In the genomic region with DNA sequence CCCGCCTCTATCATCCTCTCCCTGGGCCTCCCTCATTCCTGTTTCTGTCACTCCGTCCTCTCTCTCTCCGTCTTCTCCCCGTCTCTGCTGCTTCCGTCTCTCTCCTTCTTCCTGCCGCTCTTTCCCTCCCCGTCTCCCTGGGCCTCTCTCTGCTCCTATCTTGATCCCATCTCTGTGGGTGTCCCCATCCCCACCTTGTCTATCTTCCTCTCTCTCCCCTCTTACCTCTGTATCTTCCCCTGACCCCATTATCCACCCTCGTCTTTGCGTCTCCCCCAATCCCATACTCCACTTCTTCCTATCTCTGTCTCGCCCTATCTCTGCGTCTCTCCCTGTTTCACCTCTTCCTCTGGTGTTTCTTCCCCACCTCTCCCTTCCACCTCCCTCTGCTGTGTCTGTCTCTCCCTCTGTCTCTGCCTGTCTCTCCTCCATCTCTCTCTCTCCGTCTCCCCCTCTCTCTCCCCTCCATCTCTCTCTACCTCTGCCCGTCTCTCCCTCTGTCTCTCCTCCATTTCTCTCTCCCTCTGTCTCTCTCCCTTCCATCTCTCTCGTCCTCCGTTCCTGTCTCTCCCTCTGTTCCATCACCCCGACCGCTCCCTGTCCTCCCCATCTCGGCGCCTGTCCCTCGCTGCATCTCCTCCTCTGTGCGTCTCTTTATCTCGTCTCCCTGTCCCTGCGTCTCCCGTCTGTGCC, we compare ENCODE assay signal across 8 cellular contexts. TPM values are rescaled to one million over a fixed set of nuclear protein-coding genes. Genes with fewer than 3 reads are reported as not detected.
DNase-seq lines count a peak whose midpoint lies in the region; ATAC-seq, FAIRE-seq and TF ChIP-seq lines count a peak whose summit lies in the region.

No MANE protein-coding gene starts in this region.

- ATAC-seq in GM18861 (IDR thresholded peaks at IDR 0.05; ENCODE audit: unreplicated experiment) (no peak), GM21786 (IDR thresholded peaks at IDR 0.05; ENCODE audit: unreplicated experiment) (no peak), pancreas (no peak)

- H3K27me3 ChIP-seq in CD8-positive, alpha-beta memory T cell (ENCODE audit: insufficient read depth, low read length, poor library complexity, severe bottlenecking), result peaks cover 27% of the 10 kb centered on the region
- peaks cover 30% of the 10 kb centered on the region for H3K27me3 ChIP-seq in KMS-11 (ENCODE audit: insufficient read depth, low read depth)
- peaks cover 42% of the 10 kb centered on the region for H3K27me3 ChIP-seq in colonic mucosa
- peaks cover 61% of the 10 kb centered on the region for H3K27me3 ChIP-seq in neural progenitor cell
- H3K27me3 ChIP-seq in pancreas, result peaks cover 0 to 8% (median 2%) of the 10 kb centered on the region in 4 donors

- H3K27ac ChIP-seq in CD8-positive, alpha-beta memory T cell (ENCODE audit: low read depth, low read length), result peak overlapping the region; percentile 57
- H3K27ac ChIP-seq in KMS-11 (peak overlapping the region; percentile 43; the same call in 1 of the 2 replicates), colonic mucosa (no peak overlapping the region), neural progenitor cell (no peak overlapping the region), pancreas (no peak overlapping the region)

- no peak for TF ChIP-seq CTCF in KMS-11 (conservative IDR thresholded peaks at IDR 0.05; ENCODE audit: low read depth, low read length)
- no peak for TF ChIP-seq CTCF in colonic mucosa (IDR thresholded peaks at IDR 0.05)
- TF ChIP-seq CTCF in neural progenitor cell (IDR thresholded peaks at IDR 0.05), result no peak
- no peak for TF ChIP-seq CTCF in pancreas (IDR thresholded peaks at IDR 0.05)

- FAIRE-seq in pancreas (lab: Jason Lieb, UNC), result no peak

- H3F3A ChIP-seq in neural progenitor cell (ENCODE audit: low read depth), result peaks cover 30% of the 10 kb centered on the region

- H3K9me3 ChIP-seq in CD8-positive, alpha-beta memory T cell (ENCODE audit: low read length), result no peaks in the 10 kb centered on the region
- H3K9me3 ChIP-seq in colonic mucosa, result no peaks in the 10 kb centered on the region
- H3K9me3 ChIP-seq in neural progenitor cell (ENCODE audit: low read depth), result no peaks in the 10 kb centered on the region
- no peaks in the 10 kb centered on the region for H3K9me3 ChIP-seq in pancreas

- POLR2A ChIA-PET in CD8-positive, alpha-beta memory T cell (lab: Charles Lee), result interaction anchor here (0.6 kb wide), 1 partner anchor 596 kb away, joined by 3 read pairs; a partner anchor contains a TSS

- 24 to 34% methylated on average over 24 of the region's 24 CpGs for WGBS in pancreas, 2 donors

- H3K9me3 Mint-ChIP-seq in CD8-positive, alpha-beta memory T cell, result peaks cover 0 to 2% (median 0%) of the 10 kb centered on the region in 5 donors
- peaks cover 2% of the 10 kb centered on the region for H3K9me3 Mint-ChIP-seq in neural progenitor cell

- no peaks in the 10 kb centered on the region for H3K36me3 Mint-ChIP-seq in CD8-positive, alpha-beta memory T cell
- peaks cover 2% of the 10 kb centered on the region for H3K36me3 Mint-ChIP-seq in neural progenitor cell

- H3K9ac ChIP-seq in KMS-11 (peak overlapping the region; percentile 64), colonic mucosa (ENCODE audit: low read depth in 2 of 2, low read length in 2 of 2) (peak overlapping the region; percentile 40 to 61), neural progenitor cell (no peak overlapping the region)

- no peaks in the 10 kb centered on the region for H3K36me3 ChIP-seq in CD8-positive, alpha-beta memory T cell (ENCODE audit: insufficient read depth, low read length)
- H3K36me3 ChIP-seq in KMS-11 (ENCODE audit: insufficient read depth), result no peaks in the 10 kb centered on the region
- no peaks in the 10 kb centered on the region for H3K36me3 ChIP-seq in colonic mucosa
- H3K36me3 ChIP-seq in neural progenitor cell, result no peaks in the 10 kb centered on the region
- no peaks in the 10 kb centered on the region for H3K36me3 ChIP-seq in pancreas

- H4K20me1 ChIP-seq in KMS-11 (ENCODE audit: insufficient read depth) (no peaks in the 10 kb centered on the region), neural progenitor cell (ENCODE audit: low read depth) (no peaks in the 10 kb centered on the region)

- peaks cover 40% of the 10 kb centered on the region for H3K4me1 ChIP-seq in CD8-positive, alpha-beta memory T cell (ENCODE audit: insufficient read depth, low read length)
- H3K4me1 ChIP-seq in KMS-11 (ENCODE audit: low read depth, poor library complexity, severe bottlenecking) (peaks cover 46% of the 10 kb centered on the region), colonic mucosa (no peaks in the 10 kb centered on the region), neural progenitor cell (peaks cover 29% of the 10 kb centered on the region), pancreas (no peaks in the 10 kb centered on the region)

- no peak for DNase-seq in CD8-positive, alpha-beta memory T cell
- DNase-seq in colonic mucosa (no peak), neural progenitor cell (ENCODE audit: low spot score) (no peak), pancreas (no peak), NCI-H69 (lab: John Stamatoyannopoulos, UW) (no peak)

- 0 out of 2 replicates have a peak overlapping the region, but pooled peaks have one; percentile 34 for H2AFZ ChIP-seq in KMS-11 (ENCODE audit: low read depth)
- no peak overlapping the region for H2AFZ ChIP-seq in neural progenitor cell (replicated peaks)

- H3K79me2 ChIP-seq in KMS-11 (ENCODE audit: insufficient read depth, low read depth) (no peaks in the 10 kb centered on the region; the same call in 1 of the 2 replicates), neural progenitor cell (ENCODE audit: low read depth) (no peaks in the 10 kb centered on the region)

- peak overlapping the region; percentile 82 to 94 (median 89) for H3K4me3 Mint-ChIP-seq in CD8-positive, alpha-beta memory T cell
- H3K4me3 Mint-ChIP-seq in neural progenitor cell, result peak overlapping the region; percentile 84

- CTCF ChIA-PET in CD8-positive, alpha-beta memory T cell (lab: Charles Lee), result no interaction called here

- peak overlapping the region; percentile 41 to 92 (median 84) for H3K27ac Mint-ChIP-seq in CD8-positive, alpha-beta memory T cell
- H3K27ac Mint-ChIP-seq in neural progenitor cell, result peak overlapping the region; percentile 50

- peak overlapping the region; percentile 35 for H3K4me3 ChIP-seq in CD8-positive, alpha-beta memory T cell (ENCODE audit: low read length)
- H3K4me3 ChIP-seq in KMS-11 (IDR thresholded peaks at IDR 0.05; ENCODE audit: insufficient read depth, low read depth, low read length) (no peak overlapping the region), colonic mucosa (no peak overlapping the region), neural progenitor cell (peak overlapping the region; percentile 57), pancreas (peak overlapping the region in 2 of 4 donors; percentile 24 to 35)

- H3K27me3 Mint-ChIP-seq in CD8-positive, alpha-beta memory T cell, result peaks cover 28 to 33% of the 10 kb centered on the region in 2 donors
- peaks cover 43% of the 10 kb centered on the region for H3K27me3 Mint-ChIP-seq in neural progenitor cell (ENCODE audit: insufficient read depth, low read depth)

- H3K4me1 Mint-ChIP-seq in CD8-positive, alpha-beta memory T cell, result peaks cover 29 to 66% (median 39%) of the 10 kb centered on the region in 3 donors
- H3K4me1 Mint-ChIP-seq in neural progenitor cell, result peaks cover 55% of the 10 kb centered on the region

- intact Hi-C loops in colonic mucosa (cut with DNase I) (loop anchor here (10.0 kb wide), 2 partner anchors 83 to 187 kb away; no protein-coding TSS in a partner anchor), pancreas (cut with DNase I) (no loop called here)

- peak overlapping the region; percentile 91 for H3K4me2 ChIP-seq in KMS-11
- H3K4me2 ChIP-seq in neural progenitor cell, result peak overlapping the region; percentile 87

RNA-seq across cellular contexts. Expression of a gene that starts 4.3 kb away (rescaled TPM):
- under 1 TPM; 0.13 to 0.26 TPM for total RNA-seq in CD8-positive, alpha-beta memory T cell
- 0.05 TPM for polyA plus RNA-seq in CD8-positive, alpha-beta memory T cell
- total RNA-seq in colonic mucosa, result under 1 TPM; 0.35 to 0.49 TPM
- 0.28 and 0.45 TPM in 2 replicates for total RNA-seq in neural progenitor cell (ENCODE audit: low replicate concordance)
- total RNA-seq in pancreas, result under 1 TPM in 5 of 6 donors, not detected in 1; 0.04 to 0.66 (median 0.26) TPM
- under 1 TPM; 0.19 TPM for polyA plus RNA-seq in pancreas

RNA-seq across cellular contexts. Expression of a gene that starts 6.4 kb away (rescaled TPM):
- 10 to 100 TPM; 78.7 to 82.9 TPM for total RNA-seq in CD8-positive, alpha-beta memory T cell
- 32.5 TPM for polyA plus RNA-seq in CD8-positive, alpha-beta memory T cell
- total RNA-seq in colonic mucosa, result 100 to 1,000 TPM; 233 to 249 TPM
- 106 and 161 TPM in 2 replicates for total RNA-seq in neural progenitor cell (ENCODE audit: low replicate concordance)
- total RNA-seq in pancreas, result 10 to 100 TPM; 58.7 to 99.0 (median 77.0) TPM
- 100 to 1,000 TPM in 1 of 2 donors, 10 to 100 TPM in 1; 85.4 to 113 TPM for polyA plus RNA-seq in pancreas

RNA-seq across cellular contexts. Expression of a gene that starts 33.6 kb away (rescaled TPM):
- total RNA-seq in CD8-positive, alpha-beta memory T cell, result not detected
- polyA plus RNA-seq in CD8-positive, alpha-beta memory T cell, result not detected
- total RNA-seq in colonic mucosa (not detected), neural progenitor cell (ENCODE audit: low replicate concordance) (not detected in 2 replicates), pancreas (1 to 10 TPM in 1 of 6 donors, under 1 TPM in 3, not detected in 2; 0.19 to 1.1 (median 0.25) TPM)
- polyA plus RNA-seq in pancreas, result 10 to 100 TPM in 1 of 2 donors, under 1 TPM in 1; 0.91 to 16.4 TPM

RNA-seq across cellular contexts. Expression of a gene that starts 34.0 kb away (rescaled TPM):
- 10 to 100 TPM; 11.4 to 15.8 TPM for total RNA-seq in CD8-positive, alpha-beta memory T cell
- polyA plus RNA-seq in CD8-positive, alpha-beta memory T cell, result 9.2 TPM
- total RNA-seq in colonic mucosa, result 10 to 100 TPM in 1 of 2 donors, 1 to 10 TPM in 1; 8.9 to 18.2 TPM
- total RNA-seq in neural progenitor cell (ENCODE audit: low replicate concordance), result 3.1 and 9.4 TPM in 2 replicates
- 1 to 10 TPM; 3.3 to 7.3 (median 4.4) TPM for total RNA-seq in pancreas
- 10 to 100 TPM in 1 of 2 donors, 1 to 10 TPM in 1; 8.0 to 11.2 TPM for polyA plus RNA-seq in pancreas

RNA-seq across cellular contexts. Expression of a gene that starts 48.0 kb away (rescaled TPM):
- total RNA-seq in CD8-positive, alpha-beta memory T cell, result 100 to 1,000 TPM; 105 to 107 TPM
- 45.6 TPM for polyA plus RNA-seq in CD8-positive, alpha-beta memory T cell
- total RNA-seq in colonic mucosa, result 10 to 100 TPM; 17.0 to 45.8 TPM
- total RNA-seq in neural progenitor cell (ENCODE audit: low replicate concordance), result 10.6 and 31.5 TPM in 2 replicates
- 10 to 100 TPM; 13.0 to 23.1 (median 18.2) TPM for total RNA-seq in pancreas
- 10 to 100 TPM in 1 of 2 donors, 1 to 10 TPM in 1; 8.6 to 10.2 TPM for polyA plus RNA-seq in pancreas

Comparison
In these comparisons a context has a peak if more than half of its experiments do, and no peak if none do; other contexts are left out.
1. H3K27ac ChIP-seq: peak in CD8-positive, alpha-beta memory T cell (single experiment) and KMS-11 (single experiment); none in colonic mucosa (single experiment), neural progenitor cell (single experiment) and pancreas (0 of 4).
2. H3K4me3 ChIP-seq: peak in CD8-positive, alpha-beta memory T cell (single experiment) and neural progenitor cell (single experiment); none in KMS-11 (single experiment) and colonic mucosa (single experiment).